Comparison of ENCODE assay signal across 28 cellular contexts in genomic region chr10:61634711-61635110, GRCh38. TPM values are rescaled to one million over a fixed set of nuclear protein-coding genes. Genes with fewer than 3 reads are reported as not detected.
DNase-seq lines count a peak whose midpoint lies in the region; ATAC-seq and TF ChIP-seq lines count a peak whose summit lies in the region.
"Had no signal": no experiment of that assay in that cellular context is flagged by ENCODE, and none has a peak within 500 bp of the region (broad histone marks: within the 10 kb centered on the region; RNA-seq: fewer than 3 reads in every experiment).

No MANE protein-coding gene starts in this region.

- H3K27ac Mint-ChIP-seq in naive thymus-derived CD8-positive, alpha-beta T cell, result no peak overlapping the region
- H3K27ac Mint-ChIP-seq: CD8-positive, alpha-beta T cell; effector memory CD8-positive, alpha-beta T cell; T-helper 17 cell had no signal

- no peak overlapping the region for H3K4me3 ChIP-seq in IMR-90 (ENCODE audit: insufficient read depth, low read depth, low read length)
- H3K4me3 ChIP-seq in cardiac fibroblast (replicated peaks in 1 of 2; ENCODE audit: low read depth in 2 of 2, low read length in 2 of 2), result no peak overlapping the region
- no peak overlapping the region for H3K4me3 ChIP-seq in mesenchymal stem cell (ENCODE audit: insufficient read depth in 1 of 2, low read depth in 1 of 2, low read length in 2 of 2)
- H3K4me3 ChIP-seq: adrenal gland, esophagus squamous epithelium, psoas muscle, spleen had no signal

- H3K79me1 ChIP-seq in IMR-90 (ENCODE audit: low read depth in 1 of 2, low read length in 2 of 2) (no peaks in the 10 kb centered on the region), mesenchymal stem cell (replicated peaks; ENCODE audit: low read length, poor library complexity, severe bottlenecking) (no peaks in the 10 kb centered on the region)

- H4K5ac ChIP-seq in IMR-90 (ENCODE audit: low read depth, low read length), result no peak overlapping the region

- H3K9ac ChIP-seq in IMR-90 (ENCODE audit: low read depth, low read length), result no peak overlapping the region
- peak overlapping the region; percentile 28 for H3K9ac ChIP-seq in mesenchymal stem cell (ENCODE audit: low read length)
- H3K9ac ChIP-seq: KMS-11 had no signal

- H3K27me3 ChIP-seq in IMR-90 (ENCODE audit: control insufficient read depth, insufficient read depth, low read length) (no peaks in the 10 kb centered on the region), mesenchymal stem cell (ENCODE audit: control insufficient read depth in 1 of 2, insufficient read depth in 1 of 2, low read length in 2 of 2) (no peaks in the 10 kb centered on the region)
- H3K27me3 ChIP-seq: adrenal gland, esophagus squamous epithelium, spleen had no signal

- no peak overlapping the region for H2BK15ac ChIP-seq in IMR-90 (ENCODE audit: low read depth, low read length)
- no peak overlapping the region for H2BK15ac ChIP-seq in mesenchymal stem cell (ENCODE audit: low read depth, poor library complexity, severe bottlenecking)

- dilution Hi-C loops in IMR-90 (cut with HindIII; ENCODE audit: low sequenced_read_pairs, unreplicated experiment), result no loop called here

- in situ Hi-C loops in IMR-90 (cut with MboI; ENCODE audit: low sequenced_read_pairs), result no loop called here

- H3K9me3 ChIP-seq in IMR-90 (ENCODE audit: control insufficient read depth, insufficient read depth, low read length) (no peaks in the 10 kb centered on the region), mesenchymal stem cell (ENCODE audit: control insufficient read depth, low read length) (no peaks in the 10 kb centered on the region)
- H3K9me3 ChIP-seq: adrenal gland, esophagus squamous epithelium, psoas muscle, spleen had no signal

- H3K27me3 Mint-ChIP-seq in naive thymus-derived CD8-positive, alpha-beta T cell, result no peaks in the 10 kb centered on the region

- WGBS in IMR-90 (ENCODE audit: extremely low coverage in 2 of 2, insufficient read length in 1 of 2), 2 experiments, result no CpG with 5 or more reads among the region's 2 CpGs
- WGBS in mesenchymal stem cell, result 79% methylated on average over 2 of the region's 2 CpGs

- H3K4me1 ChIP-seq in IMR-90 (ENCODE audit: control insufficient read depth, insufficient read depth, low read length) (peaks cover 12% of the 10 kb centered on the region), mesenchymal stem cell (ENCODE audit: control insufficient read depth, insufficient read depth, low read depth, low read length) (peaks cover 2% of the 10 kb centered on the region)
- H3K4me1 ChIP-seq: psoas muscle, spleen had no signal

- TF ChIP-seq RAD21 in IMR-90 (IDR thresholded peaks at IDR 0.05; ENCODE audit: low read length), result no peak

- no TSS peak for BruUV-seq in IMR-90 (replicated peaks; lab: Mats Ljungman, UMichigan)

- TF ChIP-seq CTCF in IMR-90 (conservative IDR thresholded peaks at IDR 0.05; ENCODE audit: low read depth, low read length) (no peak), cardiac fibroblast (IDR thresholded peaks at IDR 0.05; ENCODE audit: low read depth, low read length) (no peak)

- no peak overlapping the region for H3K4me3 Mint-ChIP-seq in naive thymus-derived CD8-positive, alpha-beta T cell
- H3K4me3 Mint-ChIP-seq: CD8-positive, alpha-beta T cell; effector memory CD8-positive, alpha-beta T cell; nephron; T-helper 17 cell had no signal

- no peaks in the 10 kb centered on the region for H3K4me1 Mint-ChIP-seq in naive thymus-derived CD8-positive, alpha-beta T cell
- H3K4me1 Mint-ChIP-seq: T-helper 17 cell had no signal

- no peak overlapping the region for H2AK9ac ChIP-seq in IMR-90 (replicated peaks; ENCODE audit: low read depth, low read length, poor library complexity)

- H3K18ac ChIP-seq in IMR-90 (ENCODE audit: low read depth, low read length), result peak overlapping the region; percentile 20; the same call in 1 of the 2 replicates
- no peak overlapping the region for H3K18ac ChIP-seq in mesenchymal stem cell (ENCODE audit: low read depth in 1 of 2, low read length in 2 of 2)

- H4K20me1 ChIP-seq in IMR-90 (ENCODE audit: insufficient read depth, low read length), result no peaks in the 10 kb centered on the region

- peaks cover 7% of the 10 kb centered on the region for H3K9me1 ChIP-seq in IMR-90 (ENCODE audit: insufficient read depth, low read length)

- H2BK20ac ChIP-seq in IMR-90 (ENCODE audit: low read depth, low read length), result peak overlapping the region; percentile 11; the same call in 1 of the 2 replicates

- H2AK5ac ChIP-seq in IMR-90 (ENCODE audit: low read depth, low read length) (no peak overlapping the region), mesenchymal stem cell (ENCODE audit: low read length, severe bottlenecking) (no peak overlapping the region)

- DNase-seq in AG08395 (ENCODE audit: low spot score) (peak; percentile 54), IMR-90 (peak; percentile 58), cardiac fibroblast (ENCODE audit: low read depth in 2 of 2) (peak; percentile 41 to 66), mesenchymal stem cell (peak; percentile 55), NCI-H774 (lab: John Stamatoyannopoulos, UW) (no peak), RKO (ENCODE audit: low spot score) (no peak), NCI-H2171 treated with DMSO at 0.1 percent for 48 hours (lab: John Stamatoyannopoulos, UW) (no peak)
- no peak for DNase-seq in naive thymus-derived CD8-positive, alpha-beta T cell
- DNase-seq: activated CD4-positive, alpha-beta T cell treated with anti-CD3 and anti-CD28 coated beads, Interleukin-2, amount 50 U/mL, for 4 hours; activated gamma-delta T cell; adrenal gland; CD8-positive, alpha-beta T cell; cerebellar nuclear complex; DMS53; effector memory CD8-positive, alpha-beta T cell; esophagus squamous epithelium; mesendoderm; NCI-H1092 treated with DMSO at 0.1 percent for 48 hours; NCI-H524; psoas muscle; SHP77 treated with DMSO at 0.1 percent for 48 hours; spleen; stimulated activated CD8-positive, alpha-beta memory T cell treated with anti-CD3 and anti-CD28 coated beads, Interleukin-4, amount 100 ng/mL, for 48 hours; T-helper 17 cell; WERI-Rb-1 had no signal

- CTCF ChIA-PET in IMR-90 (lab: Yijun Ruan, JAX), result no interaction called here

- intact Hi-C loops in IMR-90 (cut with micrococcal nuclease), result loop anchor here (10.0 kb wide), 1 partner anchor 180 kb away; the partner anchor contains the start of gene TMEM26

- TF ChIP-seq POLR2A in IMR-90 (IDR thresholded peaks at IDR 0.05; ENCODE audit: low read depth, low read length), result no peak

- no peak overlapping the region for H4K91ac ChIP-seq in IMR-90 (ENCODE audit: insufficient read depth, low read depth, low read length)
- no peak overlapping the region for H4K91ac ChIP-seq in mesenchymal stem cell (ENCODE audit: low read length)

- no peak overlapping the region for H2BK12ac ChIP-seq in mesenchymal stem cell (ENCODE audit: low read length in 2 of 2)

- no peak overlapping the region for H3K56ac ChIP-seq in IMR-90 (ENCODE audit: extremely low read depth, insufficient read depth, low read length)

- no peaks in the 10 kb centered on the region for H3K36me3 Mint-ChIP-seq in naive thymus-derived CD8-positive, alpha-beta T cell
- H3K36me3 Mint-ChIP-seq: CD8-positive, alpha-beta T cell had no signal

- no peak overlapping the region for H3K23ac ChIP-seq in IMR-90 (ENCODE audit: low read depth, low read length)
- H3K23ac ChIP-seq in mesenchymal stem cell (ENCODE audit: low read length in 2 of 2), result no peak overlapping the region

- H3K14ac ChIP-seq in IMR-90 (replicated peaks; ENCODE audit: low read depth, low read length), result no peak overlapping the region
- no peak overlapping the region for H3K14ac ChIP-seq in mesenchymal stem cell (ENCODE audit: low read length in 2 of 2)

- no peaks in the 10 kb centered on the region for H3K36me3 ChIP-seq in IMR-90 (ENCODE audit: control insufficient read depth, insufficient read depth, low read length)
- H3K36me3 ChIP-seq in mesenchymal stem cell (ENCODE audit: control insufficient read depth in 1 of 2, insufficient read depth in 2 of 2, low read depth in 1 of 2, low read length in 2 of 2), result no peaks in the 10 kb centered on the region
- H3K36me3 ChIP-seq: adrenal gland, esophagus squamous epithelium, spleen, WERI-Rb-1 had no signal

- H4K8ac ChIP-seq in IMR-90 (ENCODE audit: low read depth in 2 of 2, low read length in 2 of 2), result no peak overlapping the region; a peak in 1 of 4 replicates
- H4K8ac ChIP-seq in mesenchymal stem cell (ENCODE audit: low read length), result no peak overlapping the region

- H3K27ac ChIP-seq in IMR-90 (ENCODE audit: insufficient read depth, low read length), result no peak overlapping the region; the same call in 1 of the 2 replicates
- no peak overlapping the region for H3K27ac ChIP-seq in mesenchymal stem cell (ENCODE audit: low read length, poor library complexity, severe bottlenecking)
- H3K27ac ChIP-seq: KMS-11, psoas muscle, WERI-Rb-1 had no signal

- H3K4ac ChIP-seq in IMR-90 (ENCODE audit: low read depth, low read length), result peak overlapping the region; percentile 5; the same call in 1 of the 2 replicates
- no peak overlapping the region for H3K4ac ChIP-seq in mesenchymal stem cell (ENCODE audit: low read depth in 1 of 2, low read length in 2 of 2)

- H2BK5ac ChIP-seq in IMR-90 (ENCODE audit: low read depth, low read length, poor library complexity, severe bottlenecking) (peak overlapping the region; percentile 89), mesenchymal stem cell (ENCODE audit: low read depth, low read length, poor library complexity, severe bottlenecking) (no peak overlapping the region)

- H2AFZ ChIP-seq in IMR-90 (replicated peaks; ENCODE audit: low read length, poor library complexity), result no peak overlapping the region
- H2AFZ ChIP-seq in mesenchymal stem cell (ENCODE audit: low read depth, low read length), result no peak overlapping the region

- H2BK120ac ChIP-seq in IMR-90 (ENCODE audit: low read depth, low read length) (0 out of 2 replicates have a peak overlapping the region, but pooled peaks have one; percentile 16), mesenchymal stem cell (ENCODE audit: low read depth, low read length) (no peak overlapping the region)

- no peak overlapping the region for H3K4me2 ChIP-seq in IMR-90 (ENCODE audit: low read depth, low read length)
- no peak overlapping the region for H3K4me2 ChIP-seq in mesenchymal stem cell (ENCODE audit: low read length, poor library complexity, severe bottlenecking)
- H3K4me2 ChIP-seq: KMS-11 had no signal

- POLR2A ChIA-PET in IMR-90 (lab: Charles Lee; ENCODE audit: unreplicated experiment), result no interaction called here
- POLR2A ChIA-PET in naive thymus-derived CD8-positive, alpha-beta T cell (lab: Charles Lee), result no interaction called here

- no peaks in the 10 kb centered on the region for H3K9me3 Mint-ChIP-seq in naive thymus-derived CD8-positive, alpha-beta T cell
- H3K9me3 Mint-ChIP-seq: CD8-positive, alpha-beta T cell; effector memory CD8-positive, alpha-beta T cell; nephron had no signal

- peak; percentile 48 for ATAC-seq in IMR-90 (ENCODE audit: low read depth)
- ATAC-seq in naive thymus-derived CD8-positive, alpha-beta T cell, result no peak
- ATAC-seq: CD8-positive, alpha-beta T cell; effector memory CD8-positive, alpha-beta T cell; psoas muscle; T-helper 17 cell had no signal

RNA-seq across cellular contexts. Expression of gene CABCOCO1, which starts 28.0 kb away (rescaled TPM):
- total RNA-seq in IMR-90 (2012; rRNA removed), result under 0.01 and 0.18 TPM in 2 replicates
- polyA plus RNA-seq in IMR-90 (2012; rRNA removed), result 0.19 and 0.31 TPM in 2 replicates
- polyA plus RNA-seq in IMR-90 (2012; cell fraction: cytosol; rRNA removed), result not detected in 2 replicates
- not detected in 2 replicates for polyA plus RNA-seq in IMR-90 (2012; cell fraction: nucleus; rRNA removed; ENCODE audit: low replicate concordance)
- 3.1 TPM for polyA plus RNA-seq in mesenchymal stem cell (2013, experiment 1 of 2)
- 3.5 TPM for polyA plus RNA-seq in mesenchymal stem cell (2013, experiment 2 of 2)
- total RNA-seq in naive thymus-derived CD8-positive, alpha-beta T cell, result not detected
- polyA plus RNA-seq in naive thymus-derived CD8-positive, alpha-beta T cell, result not detected
- total RNA-seq: CD8-positive, alpha-beta T cell; HT-29; psoas muscle; T-helper 17 cell had no signal

Comparison
In these comparisons a context has a peak if more than half of its experiments do, and no peak if none do; other contexts are left out.
1. DNase-seq: peak in AG08395 (single experiment), IMR-90 (single experiment), cardiac fibroblast (2 of 2) and mesenchymal stem cell (single experiment); none in naive thymus-derived CD8-positive, alpha-beta T cell (0 of 10), NCI-H774 (single experiment), RKO (single experiment) and NCI-H2171 treated with DMSO at 0.1 percent for 48 hours (single experiment).